Comparison of ENCODE assay signal across 8 cellular contexts in genomic region chr18:22930089-22930713, GRCh38. TPM values are rescaled to one million over a fixed set of nuclear protein-coding genes. Genes with fewer than 3 reads are reported as not detected.
DNase-seq lines count a peak whose midpoint lies in the region; ATAC-seq and TF ChIP-seq lines count a peak whose summit lies in the region.

No MANE protein-coding gene starts in this region.

- H3K9me3 Mint-ChIP-seq in activated T-cell treated with anti-CD3 and anti-CD28 coated beads, Interleukin-2, amount 50 U/mL, for 24 hours: no peaks in the 10 kb centered on the region

- no peak overlapping the region for H3K27ac ChIP-seq in PC-9
- H3K27ac ChIP-seq in fibroblast of lung (ENCODE audit: insufficient read depth, low read length): no peak overlapping the region
- H3K27ac ChIP-seq in neutrophil: no peak overlapping the region
- no peak overlapping the region for H3K27ac ChIP-seq in suprapubic skin

- H3K9me3 ChIP-seq in PC-9 (ENCODE audit: insufficient read depth, low read depth) (no peaks in the 10 kb centered on the region), fibroblast of lung (ENCODE audit: control insufficient read depth, insufficient read depth, low read depth, low read length) (no peaks in the 10 kb centered on the region), neutrophil (no peaks in the 10 kb centered on the region), suprapubic skin (no peaks in the 10 kb centered on the region)

- ATAC-seq in GM18907 (IDR thresholded peaks at IDR 0.05; ENCODE audit: unreplicated experiment): peak; percentile 44

- BruUV-seq in PC-9 (replicated peaks; lab: Mats Ljungman, UMichigan): no TSS peak

- WGBS in suprapubic skin: 79% methylated on average over 2 of the region's 2 CpGs

- intact Hi-C loops in PC-9 (cut with micrococcal nuclease; ENCODE audit: unreplicated experiment): loop anchor here (5.0 to 10.0 kb wide), 3 partner anchors 55 to 118 kb away; no protein-coding TSS in a partner anchor

- H3K79me2 ChIP-seq in PC-9 (ENCODE audit: low read depth) (peaks cover 14% of the 10 kb centered on the region), fibroblast of lung (ENCODE audit: control insufficient read depth, insufficient read depth, low read length) (peaks cover 5% of the 10 kb centered on the region)

- H3K4me3 ChIP-seq in PC-9: no peak overlapping the region
- no peak overlapping the region for H3K4me3 ChIP-seq in fibroblast of lung (replicated peaks in 1 of 4; ENCODE audit: control extremely low read depth in 1 of 4, insufficient read depth in 1 of 4, low read depth in 3 of 4, low read length in 4 of 4)
- H3K4me3 ChIP-seq in neutrophil (ENCODE audit: low read depth in 1 of 2, low read length in 1 of 2): no peak overlapping the region
- H3K4me3 ChIP-seq in suprapubic skin: no peak overlapping the region

- no peaks in the 10 kb centered on the region for H3K9me2 ChIP-seq in PC-9 (ENCODE audit: insufficient read depth)

- H3K27me3 Mint-ChIP-seq in activated T-cell treated with anti-CD3 and anti-CD28 coated beads, Interleukin-2, amount 50 U/mL, for 24 hours: no peaks in the 10 kb centered on the region

- H3K9ac ChIP-seq in fibroblast of lung (ENCODE audit: insufficient read depth, low read length): no peak overlapping the region

- TF ChIP-seq EP300 in suprapubic skin (IDR thresholded peaks at IDR 0.05): no peak

- H3K36me3 ChIP-seq in PC-9 (ENCODE audit: low read depth): no peaks in the 10 kb centered on the region
- no peaks in the 10 kb centered on the region for H3K36me3 ChIP-seq in fibroblast of lung (ENCODE audit: control insufficient read depth, insufficient read depth, low read length)
- no peaks in the 10 kb centered on the region for H3K36me3 ChIP-seq in neutrophil
- H3K36me3 ChIP-seq in suprapubic skin: no peaks in the 10 kb centered on the region

- H3K36me3 Mint-ChIP-seq in activated T-cell treated with anti-CD3 and anti-CD28 coated beads, Interleukin-2, amount 50 U/mL, for 24 hours (ENCODE audit: low read depth): peaks cover 15% of the 10 kb centered on the region

- CTCF ChIA-PET in PC-9 (lab: Charles Lee): no interaction called here

- peaks cover 18% of the 10 kb centered on the region for H3K4me1 Mint-ChIP-seq in activated T-cell treated with anti-CD3 and anti-CD28 coated beads, Interleukin-2, amount 50 U/mL, for 24 hours (ENCODE audit: low read depth)

- TF ChIP-seq POLR2A in suprapubic skin (IDR thresholded peaks at IDR 0.05): no peak

- no peak overlapping the region for H3K27ac Mint-ChIP-seq in activated T-cell treated with anti-CD3 and anti-CD28 coated beads, Interleukin-2, amount 50 U/mL, for 24 hours

- no peak overlapping the region for H3K4me3 Mint-ChIP-seq in activated T-cell treated with anti-CD3 and anti-CD28 coated beads, Interleukin-2, amount 50 U/mL, for 24 hours

- DNase-seq in AML-193 (lab: John Stamatoyannopoulos, UW): peak; percentile 70 to 72
- peak in 66 of 76 experiments; percentile 2 to 83 (median 52) for DNase-seq in HUDEP-2 (lab: John Stamatoyannopoulos, UW; ENCODE audit: unreplicated experiment in 76 of 76)
- DNase-seq in PC-9: peak in 1 of 2 experiments; percentile 54
- peak; percentile 79 for DNase-seq in activated T-cell treated with anti-CD3 and anti-CD28 coated beads, Interleukin-2, amount 50 U/mL, for 24 hours
- peak; percentile 57 to 71 for DNase-seq in fibroblast of lung (ENCODE audit: low read depth in 2 of 2)
- DNase-seq in suprapubic skin (ENCODE audit: low spot score in 2 of 2): peak; percentile 78 to 86

- H3F3A ChIP-seq in PC-9 (ENCODE audit: insufficient read depth, low read depth): no peaks in the 10 kb centered on the region

- H4K20me1 ChIP-seq in PC-9 (ENCODE audit: insufficient read depth) (no peaks in the 10 kb centered on the region), fibroblast of lung (ENCODE audit: control insufficient read depth, extremely low read depth, insufficient read depth, low read length) (no peaks in the 10 kb centered on the region)

- TF ChIP-seq CTCF in PC-9 (conservative IDR thresholded peaks at IDR 0.05): peak; percentile 74
- peak; percentile 72 to 85 for TF ChIP-seq CTCF in fibroblast of lung (conservative IDR thresholded peaks at IDR 0.05 in 1 of 2, IDR thresholded peaks at IDR 0.05 in 1 of 2; ENCODE audit: low read depth in 1 of 2, low read length in 2 of 2)
- peak; percentile 56 for TF ChIP-seq CTCF in neutrophil (IDR thresholded peaks at IDR 0.05)
- TF ChIP-seq CTCF in suprapubic skin (IDR thresholded peaks at IDR 0.05): peak; percentile 51 to 69

- H2AFZ ChIP-seq in PC-9 (no peak overlapping the region), fibroblast of lung (ENCODE audit: low read length) (no peak overlapping the region)

- POLR2A ChIA-PET in PC-9 (lab: Charles Lee; ENCODE audit: unreplicated experiment): no interaction called here

- H3K27me3 ChIP-seq in PC-9 (ENCODE audit: insufficient read depth, low read depth): no peaks in the 10 kb centered on the region
- H3K27me3 ChIP-seq in fibroblast of lung (ENCODE audit: control insufficient read depth, insufficient read depth, low read length): no peaks in the 10 kb centered on the region
- no peaks in the 10 kb centered on the region for H3K27me3 ChIP-seq in neutrophil
- no peaks in the 10 kb centered on the region for H3K27me3 ChIP-seq in suprapubic skin

- H3K4me1 ChIP-seq in PC-9 (replicated peaks; ENCODE audit: insufficient read depth): peaks cover 7% of the 10 kb centered on the region; the same call in 1 of the 2 replicates
- H3K4me1 ChIP-seq in fibroblast of lung (ENCODE audit: control insufficient read depth, extremely low read depth, insufficient read depth, low read length): no peaks in the 10 kb centered on the region
- H3K4me1 ChIP-seq in neutrophil (ENCODE audit: control insufficient read depth in 1 of 2, insufficient read depth in 1 of 2, low read depth in 1 of 2, low read length in 1 of 2): peaks cover 15 to 17% of the 10 kb centered on the region in 2 experiments
- H3K4me1 ChIP-seq in suprapubic skin: peaks cover 19% of the 10 kb centered on the region

- no peak overlapping the region for H3K4me2 ChIP-seq in PC-9
- no peak overlapping the region for H3K4me2 ChIP-seq in fibroblast of lung (ENCODE audit: extremely low read depth, insufficient read depth, low read length)

RNA-seq across cellular contexts. Expression of gene RBBP8, which starts 2.9 kb away (rescaled TPM):
- total RNA-seq in PC-9 (2021) (22.0 and 28.4 TPM in 2 replicates), fibroblast of lung (21.0 and 27.5 TPM in 2 replicates), suprapubic skin (10 to 100 TPM; 41.0 to 78.1 (median 67.0) TPM)
- 17.8 and 32.0 TPM in 2 replicates for polyA plus RNA-seq in fibroblast of lung
- polyA plus RNA-seq in fibroblast of lung (2012): 11.4 and 19.5 TPM in 2 replicates
- 1.1 and 5.9 TPM in 2 replicates for polyA minus RNA-seq in fibroblast of lung (ENCODE audit: low replicate concordance)
